ENCODE assay signal across 2 cellular contexts in the genomic region with DNA sequence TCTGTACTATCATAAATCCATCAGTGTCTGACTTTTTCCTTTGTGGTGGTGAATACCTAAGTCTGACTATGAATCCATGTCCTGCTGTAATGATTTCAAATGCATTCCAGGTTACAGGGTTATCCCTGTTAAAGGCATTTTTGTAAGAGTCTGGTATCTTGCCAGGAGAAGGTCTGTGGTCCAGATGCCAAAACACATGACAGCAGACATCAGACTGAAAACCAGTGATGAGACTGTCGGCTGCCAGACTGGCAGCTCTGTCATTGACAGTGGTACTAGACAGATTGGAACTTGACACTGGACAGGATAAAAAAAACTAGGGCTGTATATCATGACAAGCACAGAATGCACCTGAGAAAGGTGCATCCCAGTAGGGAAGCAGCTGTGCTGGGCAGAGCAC.
TF ChIP-seq lines count a peak whose summit lies in the region.

No MANE protein-coding gene starts in this region.

TF ChIP-seq in SK-N-SH, 30 proteins besides CTCF, POLR2A, EP300 and RAD21 (continued from another document):
- TF ChIP-seq TEAD4 (IDR thresholded peaks at IDR 0.05; ENCODE audit: borderline replicate concordance, insufficient read depth) (no peak), RXRA (IDR thresholded peaks at IDR 0.05; ENCODE audit: borderline replicate concordance, low read depth) (no peak), USF2 (IDR thresholded peaks at IDR 0.05; ENCODE audit: borderline replicate concordance, low read depth, low read length) (no peak), CHD2 (IDR thresholded peaks at IDR 0.05; ENCODE audit: low read length, partially characterized antibody) (peak; percentile 66), ELF1 (IDR thresholded peaks at IDR 0.05) (no peak), RCOR1 (IDR thresholded peaks at IDR 0.05; ENCODE audit: low read length) (peak; percentile 95), PBX3 (IDR thresholded peaks at IDR 0.05) (0 out of 2 replicates have a peak, but pooled peaks have one; percentile 13), YY1 (IDR thresholded peaks at IDR 0.05; ENCODE audit: low read depth) (no peak)

TF ChIP-seq in WTC11, 78 proteins besides CTCF, POLR2A, EP300 and RAD21 (continued from another document):
- TF ChIP-seq CDX4 (CRISPR knock-in tag; IDR thresholded peaks at IDR 0.05; ENCODE audit: borderline replicate concordance) = no peak
TF ChIP-seq in WTC11: peak in this region for 0.
